In the genomic region with DNA sequence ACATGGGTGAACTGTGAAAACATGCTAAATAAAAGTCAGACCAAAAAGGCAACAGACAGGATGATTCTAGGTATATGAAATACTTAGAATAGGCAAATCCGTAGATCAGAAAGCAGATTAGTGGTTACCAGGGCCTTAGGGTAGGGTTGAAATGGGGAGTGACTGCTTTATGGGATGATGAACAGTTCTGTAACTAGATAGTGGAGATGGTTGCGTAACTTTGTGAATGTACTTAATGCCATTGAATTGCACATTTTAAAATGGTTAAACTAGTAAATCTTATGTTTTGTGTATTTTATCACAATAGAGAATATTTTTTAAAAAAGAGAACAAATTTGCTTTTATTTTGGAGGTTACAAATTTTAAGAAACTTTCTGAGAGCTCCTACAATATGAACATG, we compare ENCODE assay signal across 18 cellular contexts. TPM values are rescaled to one million over a fixed set of nuclear protein-coding genes. Genes with fewer than 3 reads are reported as not detected.
DNase-seq lines count a peak whose midpoint lies in the region; FAIRE-seq and TF ChIP-seq lines count a peak whose summit lies in the region.
"Had no signal": no experiment of that assay in that cellular context is flagged by ENCODE, and none has a peak within 500 bp of the region (broad histone marks: within the 10 kb centered on the region; RNA-seq: fewer than 3 reads in every experiment).

No MANE protein-coding gene starts in this region.

- peak; percentile 51 for FAIRE-seq in D721Med (lab: Jason Lieb, UNC)
- FAIRE-seq: GM12878 had no signal

- H3K9me3 ChIP-seq in WERI-Rb-1 (ENCODE audit: severe bottlenecking) = no peaks in the 10 kb centered on the region
- H3K9me3 ChIP-seq: SJCRH30 had no signal

- DNase-seq in D721Med (ENCODE audit: insufficient read length, low spot score) (no peak), amniotic epithelial cell (ENCODE audit: low read depth) (peak; percentile 55), fibroblast of villous mesenchyme (ENCODE audit: low read depth) (peak; percentile 24), dermis blood vessel endothelial cell (no peak), NCI-H128 (lab: John Stamatoyannopoulos, UW; ENCODE audit: unreplicated experiment) (no peak), WERI-Rb-1 (no peak)
- DNase-seq: CD4-positive, alpha-beta T cell; EL; GM23248; Karpas-422; NCI-H1105 treated with DMSO at 0.1 percent for 48 hours; NCI-H1694 treated with DMSO at 0.1 percent for 48 hours; NCI-H2107; NCI-H226; NCI-H524; SJCRH30 had no signal

- H3K4me3 ChIP-seq in fibroblast of villous mesenchyme (ENCODE audit: low read depth, low read length) = no peak overlapping the region
- no peak overlapping the region for H3K4me3 ChIP-seq in WERI-Rb-1 (ENCODE audit: low read depth, low read length)
- H3K4me3 ChIP-seq: GM12878, GM23248, SJCRH30 had no signal

- TF ChIP-seq CTCF in D721Med (IDR thresholded peaks at IDR 0.05; ENCODE audit: insufficient read depth, missing control alignments) (no peak), fibroblast of villous mesenchyme (IDR thresholded peaks at IDR 0.05; ENCODE audit: insufficient read depth, low read depth, low read length) (no peak), WERI-Rb-1 (IDR thresholded peaks at IDR 0.05; ENCODE audit: low read depth, low read length) (no peak)

- peaks cover 95% of the 10 kb centered on the region for H3K36me3 ChIP-seq in WERI-Rb-1

- H3K27me3 ChIP-seq in WERI-Rb-1 (ENCODE audit: insufficient read depth, low read depth, severe bottlenecking) = no peaks in the 10 kb centered on the region
- H3K27me3 ChIP-seq: SJCRH30 had no signal

- no peak for TF ChIP-seq RAD21 in Ishikawa (IDR thresholded peaks at IDR 0.05; ENCODE audit: low read depth)

- no peak overlapping the region for H3K27ac ChIP-seq in WERI-Rb-1
- H3K27ac ChIP-seq: GM23248, SJCRH30 had no signal

- no peak for TF ChIP-seq EP300 in Ishikawa (IDR thresholded peaks at IDR 0.05; ENCODE audit: borderline replicate concordance)

TF ChIP-seq in Ishikawa, 13 proteins besides CTCF, POLR2A, EP300 and RAD21:
- TF ChIP-seq CEBPB (IDR thresholded peaks at IDR 0.05) (peak; percentile 66), MAX (IDR thresholded peaks at IDR 0.05) (no peak)

RNA-seq across cellular contexts. Expression of gene ZNF326, which starts 17.4 kb away (rescaled TPM):
- 9.3 and 12.1 TPM in 2 replicates for total RNA-seq in fibroblast of villous mesenchyme
- total RNA-seq in dermis blood vessel endothelial cell = 9.3 and 9.9 TPM in 2 replicates

Comparison
In these comparisons a context has a peak if more than half of its experiments do, and no peak if none do; other contexts are left out.
1. DNase-seq: peak in amniotic epithelial cell (single experiment) and fibroblast of villous mesenchyme (single experiment); none in D721Med (single experiment), dermis blood vessel endothelial cell (single experiment), NCI-H128 (single experiment) and WERI-Rb-1 (single experiment).